Comparison of ENCODE assay signal across 9 cellular contexts in genomic region chr15:26889298-26889898, GRCh38. TPM values are rescaled to one million over a fixed set of nuclear protein-coding genes. Genes with fewer than 3 reads are reported as not detected.
DNase-seq lines count a peak whose midpoint lies in the region; ATAC-seq and TF ChIP-seq lines count a peak whose summit lies in the region.
"Had no signal": no experiment of that assay in that cellular context is flagged by ENCODE, and none has a peak within 500 bp of the region (broad histone marks: within the 10 kb centered on the region; RNA-seq: fewer than 3 reads in every experiment).

No MANE protein-coding gene starts in this region.

- H3K4ac ChIP-seq in IMR-90 (ENCODE audit: low read depth, low read length): no peak overlapping the region

- H3K4me3 ChIP-seq in IMR-90 (ENCODE audit: insufficient read depth, low read depth, low read length) (no peak overlapping the region), OCI-LY3 (ENCODE audit: low read length) (no peak overlapping the region), ascending aorta (no peak overlapping the region)

- H2AK9ac ChIP-seq in IMR-90 (replicated peaks; ENCODE audit: low read depth, low read length, poor library complexity): no peak overlapping the region

- WGBS in IMR-90 (ENCODE audit: extremely low coverage in 2 of 2, insufficient read length in 1 of 2), 2 experiments: no CpG with 5 or more reads among the region's 5 CpGs

- H3K4me2 ChIP-seq in IMR-90 (ENCODE audit: low read depth, low read length) (no peak overlapping the region; the same call in 1 of the 2 replicates), OCI-LY3 (ENCODE audit: low read length) (no peak overlapping the region)

- ATAC-seq in IMR-90 (ENCODE audit: low read depth) (peak; percentile 27; the same call in 1 of the 2 replicates), GM19463 (IDR thresholded peaks at IDR 0.05; ENCODE audit: unreplicated experiment) (no peak)

- H2AK5ac ChIP-seq in IMR-90 (ENCODE audit: low read depth, low read length): no peak overlapping the region

- H4K5ac ChIP-seq in IMR-90 (ENCODE audit: low read depth, low read length): no peak overlapping the region

- H3K27me3 ChIP-seq in IMR-90 (ENCODE audit: control insufficient read depth, insufficient read depth, low read length): no peaks in the 10 kb centered on the region
- no peaks in the 10 kb centered on the region for H3K27me3 ChIP-seq in OCI-LY3 (ENCODE audit: low read depth, low read length)
- H3K27me3 ChIP-seq in ascending aorta: no peaks in the 10 kb centered on the region

- H4K91ac ChIP-seq in IMR-90 (ENCODE audit: insufficient read depth, low read depth, low read length): no peak overlapping the region

- intact Hi-C loops in IMR-90 (cut with micrococcal nuclease): no loop called here
- intact Hi-C loops in ascending aorta (cut with DNase I): no loop called here

- no peak overlapping the region for H2BK20ac ChIP-seq in IMR-90 (ENCODE audit: low read depth, low read length)

- H4K20me1 ChIP-seq in IMR-90 (ENCODE audit: insufficient read depth, low read length) (no peaks in the 10 kb centered on the region), OCI-LY3 (ENCODE audit: insufficient read depth, low read length) (no peaks in the 10 kb centered on the region)

- dilution Hi-C loops in IMR-90 (cut with HindIII; ENCODE audit: low sequenced_read_pairs, unreplicated experiment): no loop called here

- TF ChIP-seq POLR2A in IMR-90 (IDR thresholded peaks at IDR 0.05; ENCODE audit: low read depth, low read length): no peak

- no peaks in the 10 kb centered on the region for H3K79me2 ChIP-seq in OCI-LY3 (ENCODE audit: low read length)

- POLR2A ChIA-PET in IMR-90 (lab: Charles Lee; ENCODE audit: unreplicated experiment): no interaction called here

- no peaks in the 10 kb centered on the region for H3K79me1 ChIP-seq in IMR-90 (ENCODE audit: low read depth in 1 of 2, low read length in 2 of 2)

- no peaks in the 10 kb centered on the region for H3K9me1 ChIP-seq in IMR-90 (ENCODE audit: insufficient read depth, low read length)

- no peaks in the 10 kb centered on the region for H3K36me3 ChIP-seq in IMR-90 (ENCODE audit: control insufficient read depth, insufficient read depth, low read length)
- no peaks in the 10 kb centered on the region for H3K36me3 ChIP-seq in OCI-LY3 (replicated peaks; ENCODE audit: low read depth, low read length)
- H3K36me3 ChIP-seq in ascending aorta: no peaks in the 10 kb centered on the region

- no peak overlapping the region for H3K14ac ChIP-seq in IMR-90 (replicated peaks; ENCODE audit: low read depth, low read length)

- no peak overlapping the region for H4K8ac ChIP-seq in IMR-90 (ENCODE audit: low read depth in 2 of 2, low read length in 2 of 2)

- no peak overlapping the region for H3K27ac ChIP-seq in IMR-90 (ENCODE audit: insufficient read depth, low read length)
- no peak overlapping the region for H3K27ac ChIP-seq in OCI-LY3 (ENCODE audit: low read length)
- H3K27ac ChIP-seq in ascending aorta: no peak overlapping the region

- no TSS peak for BruUV-seq in IMR-90 (replicated peaks; lab: Mats Ljungman, UMichigan)

- no peak overlapping the region for H3K18ac ChIP-seq in IMR-90 (ENCODE audit: low read depth, low read length)

- H2BK5ac ChIP-seq in IMR-90 (ENCODE audit: low read depth, low read length, poor library complexity, severe bottlenecking): no peak overlapping the region

- H3K4me1 ChIP-seq in IMR-90 (ENCODE audit: control insufficient read depth, insufficient read depth, low read length): no peaks in the 10 kb centered on the region
- H3K4me1 ChIP-seq in OCI-LY3 (ENCODE audit: low read length): no peaks in the 10 kb centered on the region
- H3K4me1 ChIP-seq in ascending aorta: peaks cover 0 to 3% of the 10 kb centered on the region in 2 donors

- H3K9me3 ChIP-seq in IMR-90 (ENCODE audit: control insufficient read depth, insufficient read depth, low read length) (no peaks in the 10 kb centered on the region), OCI-LY3 (ENCODE audit: insufficient read depth, low read length) (no peaks in the 10 kb centered on the region), ascending aorta (no peaks in the 10 kb centered on the region)

- H2BK15ac ChIP-seq in IMR-90 (ENCODE audit: low read depth, low read length): no peak overlapping the region

- CTCF ChIA-PET in IMR-90 (lab: Yijun Ruan, JAX): no interaction called here

- TF ChIP-seq RAD21 in IMR-90 (IDR thresholded peaks at IDR 0.05; ENCODE audit: low read length): peak; percentile 67

- H2BK120ac ChIP-seq in IMR-90 (ENCODE audit: low read depth, low read length): no peak overlapping the region

- H3K23ac ChIP-seq in IMR-90 (ENCODE audit: low read depth, low read length): no peak overlapping the region

- DNase-seq in ELR (ENCODE audit: low read depth) (peak; percentile 53), IMR-90 (peak; percentile 64), ascending aorta (ENCODE audit: low spot score in 2 of 2) (no peak), iris pigment epithelial cell (ENCODE audit: low read depth) (peak; percentile 67), OCI-M2 (lab: John Stamatoyannopoulos, UW; ENCODE audit: unreplicated experiment) (no peak)
- peak; percentile 51 to 58 for DNase-seq in stimulated activated CD4-positive, alpha-beta T cell treated with anti-CD3 and anti-CD28 coated beads, Interleukin-2, amount 100 ng/mL, for 48 hours

- TF ChIP-seq CTCF in IMR-90 (conservative IDR thresholded peaks at IDR 0.05; ENCODE audit: low read depth, low read length): peak; percentile 70
- TF ChIP-seq CTCF in OCI-LY3 (IDR thresholded peaks at IDR 0.05; ENCODE audit: low read depth, low read length): peak; percentile 77
- TF ChIP-seq CTCF in ascending aorta (IDR thresholded peaks at IDR 0.05): peak; percentile 31 to 68 (median 47)

- in situ Hi-C loops in IMR-90 (cut with MboI; ENCODE audit: low sequenced_read_pairs): loop anchor here (25.0 kb wide), 1 partner anchor 1223 kb away; no protein-coding TSS in a partner anchor

- H2AFZ ChIP-seq in IMR-90 (replicated peaks; ENCODE audit: low read length, poor library complexity) (no peak overlapping the region), OCI-LY3 (ENCODE audit: low read depth, low read length) (no peak overlapping the region)

- no peak overlapping the region for H3K9ac ChIP-seq in IMR-90 (ENCODE audit: low read depth, low read length)
- H3K9ac ChIP-seq in OCI-LY3 (ENCODE audit: low read length): no peak overlapping the region

- H3K56ac ChIP-seq in IMR-90 (ENCODE audit: extremely low read depth, insufficient read depth, low read length): no peak overlapping the region

TF ChIP-seq in IMR-90, 13 proteins besides CTCF, POLR2A, EP300 and RAD21:
- TF ChIP-seq RFX5 (IDR thresholded peaks at IDR 0.05; ENCODE audit: low read depth, low read length): no peak
- no peak for TF ChIP-seq BHLHE40 (IDR thresholded peaks at IDR 0.05; ENCODE audit: low read depth, low read length)
- TF ChIP-seq SMC3 (IDR thresholded peaks at IDR 0.05; ENCODE audit: low read depth, low read length): peak; percentile 31; the same call in 1 of the 2 replicates
TF ChIP-seq in IMR-90: peak in this region for 1.

RNA-seq across cellular contexts. Expression of gene GABRA5, which starts 22.5 kb away (rescaled TPM):
- total RNA-seq in IMR-90 (2012; rRNA removed) (7.3 and 8.3 TPM in 2 replicates), ascending aorta (not detected)
- polyA plus RNA-seq in IMR-90 (2012; rRNA removed): 4.0 and 4.3 TPM in 2 replicates
- 1.0 and 2.8 TPM in 2 replicates for polyA plus RNA-seq in IMR-90 (2012; cell fraction: cytosol; rRNA removed)
- polyA plus RNA-seq in IMR-90 (2012; cell fraction: nucleus; rRNA removed; ENCODE audit: low replicate concordance): 1.9 and 3.6 TPM in 2 replicates
- total RNA-seq: activated CD8-positive, alpha-beta memory T cell treated with anti-CD3 and anti-CD28 coated beads for 36 hours had no signal

Comparison
In these comparisons a context has a peak if more than half of its experiments do, and no peak if none do; other contexts are left out.
1. DNase-seq: peak in ELR (single experiment), IMR-90 (single experiment), iris pigment epithelial cell (single experiment) and stimulated activated CD4-positive, alpha-beta T cell treated with anti-CD3 and anti-CD28 coated beads, Interleukin-2, amount 100 ng/mL, for 48 hours (2 of 2); none in ascending aorta (0 of 2) and OCI-M2 (single experiment).
2. Peak in every context shown above with its lines, with median percentiles within 50 percentile points of each other: CTCF ChIP-seq.